16 cellular contexts compared by ENCODE assay signal in genomic region chr5:58804331-58804730, GRCh38.
DNase-seq lines count a peak whose midpoint lies in the region; ATAC-seq and TF ChIP-seq lines count a peak whose summit lies in the region.
"Had no signal": no experiment of that assay in that cellular context is flagged by ENCODE, and none has a peak within 500 bp of the region (broad histone marks: within the 10 kb centered on the region; RNA-seq: fewer than 3 reads in every experiment).

No MANE protein-coding gene starts in this region.

- no peak for TF ChIP-seq RAD21 in neural cell (conservative IDR thresholded peaks at IDR 0.05)

- H3K36me3 ChIP-seq in iPS-20b (ENCODE audit: insufficient read depth, low read depth, low read length) (no peaks in the 10 kb centered on the region), neural cell (ENCODE audit: insufficient read depth, low read length) (no peaks in the 10 kb centered on the region)
- H3K36me3 ChIP-seq: BLaER1 treated with 17β-estradiol and CSF1 and Interleukin-3, amounts not matched to agents 10 nM and 100 nM had no signal

- DNase-seq in retina (peak; percentile 22), kidney glomerular epithelial cell (lab: John Stamatoyannopoulos, UW) (no peak)
- DNase-seq in stimulated activated naive CD4-positive, alpha-beta T cell treated with Interleukin-2 at 50 U/mL for 16 hours (lab: John Stamatoyannopoulos, UW) = no peak
- DNase-seq: Calu3; CD8-positive, alpha-beta T cell; DND-41; EL; H9; IMR-90 had no signal

- H3K9ac ChIP-seq in iPS-20b (ENCODE audit: low read depth, low read length) (0 out of 2 replicates have a peak overlapping the region, but pooled peaks have one; percentile 4), neural cell (ENCODE audit: low read length) (no peak overlapping the region)
- H3K9ac ChIP-seq: BLaER1 treated with 17β-estradiol and CSF1 and Interleukin-3, amounts not matched to agents 10 nM and 100 nM had no signal

- peak overlapping the region in 3 of 5 experiments; percentile 75 to 89 (median 77) for H3K27ac Mint-ChIP-seq in brain
- H3K27ac Mint-ChIP-seq: B cell; CD8-positive, alpha-beta T cell had no signal

- no peaks in the 10 kb centered on the region for H3K79me2 ChIP-seq in neural cell (replicated peaks; ENCODE audit: insufficient read depth, low read length)

- no peaks in the 10 kb centered on the region for H3K9me3 ChIP-seq in iPS-20b (ENCODE audit: insufficient read depth, low read depth, low read length)
- H3K9me3 ChIP-seq in neural cell (ENCODE audit: low read length) = no peaks in the 10 kb centered on the region
- H3K9me3 ChIP-seq: BLaER1 treated with 17β-estradiol and CSF1 and Interleukin-3, amounts not matched to agents 10 nM and 100 nM had no signal

- H3K4me3 ChIP-seq in iPS-20b (ENCODE audit: low read length) (no peak overlapping the region), neural cell (ENCODE audit: low read length) (no peak overlapping the region)
- H3K4me3 ChIP-seq: BLaER1 treated with 17β-estradiol and CSF1 and Interleukin-3, amounts not matched to agents 10 nM and 100 nM; GM12878 had no signal

- H3K4me1 ChIP-seq in iPS-20b (ENCODE audit: insufficient read depth, low read length) = peaks cover 14% of the 10 kb centered on the region; the same call in 1 of the 2 replicates

- H3K36me3 Mint-ChIP-seq in brain = peaks cover 7% of the 10 kb centered on the region
- H3K36me3 Mint-ChIP-seq: CD8-positive, alpha-beta T cell had no signal

- H3K27me3 ChIP-seq in iPS-20b (ENCODE audit: insufficient read depth, low read length) (no peaks in the 10 kb centered on the region), neural cell (ENCODE audit: insufficient read depth, low read depth, low read length) (no peaks in the 10 kb centered on the region)
- H3K27me3 ChIP-seq: BLaER1 treated with 17β-estradiol and CSF1 and Interleukin-3, amounts not matched to agents 10 nM and 100 nM had no signal

- H3F3A ChIP-seq in neural cell (ENCODE audit: insufficient read depth, low read length, poor library complexity, severe bottlenecking) = peaks cover 3% of the 10 kb centered on the region

- no peak for ATAC-seq in HG03439 (IDR thresholded peaks at IDR 0.05; ENCODE audit: unreplicated experiment)
- ATAC-seq: CD8-positive, alpha-beta T cell; GM12878 had no signal

- peak overlapping the region; percentile 1 for H3K4me2 ChIP-seq in neural cell (ENCODE audit: low read length)
- H3K4me2 ChIP-seq: BLaER1 treated with 17β-estradiol and CSF1 and Interleukin-3, amounts not matched to agents 10 nM and 100 nM had no signal

- no peaks in the 10 kb centered on the region for H4K20me1 ChIP-seq in neural cell (ENCODE audit: insufficient read depth)
- H4K20me1 ChIP-seq: BLaER1 treated with 17β-estradiol and CSF1 and Interleukin-3, amounts not matched to agents 10 nM and 100 nM had no signal

- H3K27me3 Mint-ChIP-seq in brain = no peaks in the 10 kb centered on the region

- no peaks in the 10 kb centered on the region for H3K9me3 Mint-ChIP-seq in brain
- H3K9me3 Mint-ChIP-seq: CD8-positive, alpha-beta T cell had no signal

- peaks cover 56% of the 10 kb centered on the region for H3K4me1 Mint-ChIP-seq in brain
- H3K4me1 Mint-ChIP-seq: B cell had no signal

- no peak overlapping the region for H2AFZ ChIP-seq in neural cell (ENCODE audit: low read depth, low read length)

- H3K4me3 Mint-ChIP-seq in brain = peak overlapping the region in 1 of 5 experiments; percentile 15
- H3K4me3 Mint-ChIP-seq: B cell; CD8-positive, alpha-beta T cell; H9 had no signal

- TF ChIP-seq EP300 in neural cell (conservative IDR thresholded peaks at IDR 0.05; ENCODE audit: poor library complexity, severe bottlenecking) = no peak

- H3K27ac ChIP-seq in iPS-20b (ENCODE audit: low read length) (no peak overlapping the region), neural cell (ENCODE audit: low read length) (peak overlapping the region; percentile 54)
- H3K27ac ChIP-seq: BLaER1 treated with 17β-estradiol and CSF1 and Interleukin-3, amounts not matched to agents 10 nM and 100 nM had no signal

- TF ChIP-seq CTCF in brain (conservative IDR thresholded peaks at IDR 0.05) = no peak
- no peak for TF ChIP-seq CTCF in neural cell (IDR thresholded peaks at IDR 0.05; ENCODE audit: poor library complexity, severe bottlenecking)

- H3K9me2 ChIP-seq in neural cell (ENCODE audit: insufficient read depth, low read length) = no peaks in the 10 kb centered on the region

TF ChIP-seq in neural cell, 6 proteins besides CTCF, POLR2A, EP300 and RAD21:
- no peak for TF ChIP-seq REST (IDR thresholded peaks at IDR 0.05; ENCODE audit: borderline replicate concordance)
